2 cellular contexts compared by ENCODE assay signal in the genomic region with DNA sequence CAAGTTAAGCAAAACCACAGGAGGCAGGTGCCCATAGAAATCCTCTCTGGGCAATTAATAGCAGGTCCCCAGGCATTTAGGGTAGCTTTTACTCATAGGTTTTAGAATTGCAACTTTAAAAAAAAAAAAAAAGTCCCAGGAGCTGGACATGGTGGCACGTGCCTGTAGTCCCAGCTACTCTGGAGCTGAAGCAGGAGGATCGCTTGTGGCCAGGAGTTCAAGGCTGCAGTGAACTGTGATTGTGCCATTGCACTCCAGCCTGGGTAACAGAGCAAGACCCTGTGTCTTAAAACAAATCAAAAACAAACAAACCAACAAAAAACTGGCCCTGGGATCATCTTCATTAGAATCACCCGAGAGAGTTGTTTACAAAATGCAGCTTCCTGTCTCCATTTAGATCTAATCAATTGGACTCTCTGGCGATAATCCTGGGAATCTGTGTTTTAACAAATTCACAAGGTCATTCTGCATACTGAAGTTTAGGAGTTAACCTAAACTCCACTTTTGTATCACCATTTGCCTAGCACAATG.
A peak's percentile ranks its signal among the peaks of the same experiment; 100 is the strongest.
TF ChIP-seq lines count a peak whose summit lies in the region.

No MANE protein-coding gene starts in this region.

TF ChIP-seq in IMR-90, 13 proteins besides CTCF, POLR2A, EP300 and RAD21:
- TF ChIP-seq CHD1 (IDR thresholded peaks at IDR 0.05; ENCODE audit: low read depth, low read length): no peak
- TF ChIP-seq, protein P1, sequence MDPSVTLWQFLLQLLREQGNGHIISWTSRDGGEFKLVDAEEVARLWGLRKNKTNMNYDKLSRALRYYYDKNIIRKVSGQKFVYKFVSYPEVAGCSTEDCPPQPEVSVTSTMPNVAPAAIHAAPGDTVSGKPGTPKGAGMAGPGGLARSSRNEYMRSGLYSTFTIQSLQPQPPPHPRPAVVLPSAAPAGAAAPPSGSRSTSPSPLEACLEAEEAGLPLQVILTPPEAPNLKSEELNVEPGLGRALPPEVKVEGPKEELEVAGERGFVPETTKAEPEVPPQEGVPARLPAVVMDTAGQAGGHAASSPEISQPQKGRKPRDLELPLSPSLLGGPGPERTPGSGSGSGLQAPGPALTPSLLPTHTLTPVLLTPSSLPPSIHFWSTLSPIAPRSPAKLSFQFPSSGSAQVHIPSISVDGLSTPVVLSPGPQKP (IDR thresholded peaks at IDR 0.05; ENCODE audit: borderline replicate concordance, low read depth, low read length): no peak
- no peak for TF ChIP-seq MXI1 (IDR thresholded peaks at IDR 0.05; ENCODE audit: borderline replicate concordance, low read depth, low read length)
- TF ChIP-seq RFX5 (IDR thresholded peaks at IDR 0.05; ENCODE audit: low read depth, low read length): no peak
- TF ChIP-seq BHLHE40 (IDR thresholded peaks at IDR 0.05; ENCODE audit: low read depth, low read length): no peak
- no peak for TF ChIP-seq MAZ (IDR thresholded peaks at IDR 0.05; ENCODE audit: borderline replicate concordance, low read depth, low read length)
- no peak for TF ChIP-seq NFE2L2 (IDR thresholded peaks at IDR 0.05; ENCODE audit: low read depth, low read length)
- TF ChIP-seq CEBPB (IDR thresholded peaks at IDR 0.05; ENCODE audit: low read depth, low read length): no peak
- no peak for TF ChIP-seq RCOR1 (IDR thresholded peaks at IDR 0.05; ENCODE audit: insufficient replicate concordance, low read length)
- no peak for TF ChIP-seq SMC3 (IDR thresholded peaks at IDR 0.05; ENCODE audit: low read depth, low read length)
- TF ChIP-seq, protein P2, sequence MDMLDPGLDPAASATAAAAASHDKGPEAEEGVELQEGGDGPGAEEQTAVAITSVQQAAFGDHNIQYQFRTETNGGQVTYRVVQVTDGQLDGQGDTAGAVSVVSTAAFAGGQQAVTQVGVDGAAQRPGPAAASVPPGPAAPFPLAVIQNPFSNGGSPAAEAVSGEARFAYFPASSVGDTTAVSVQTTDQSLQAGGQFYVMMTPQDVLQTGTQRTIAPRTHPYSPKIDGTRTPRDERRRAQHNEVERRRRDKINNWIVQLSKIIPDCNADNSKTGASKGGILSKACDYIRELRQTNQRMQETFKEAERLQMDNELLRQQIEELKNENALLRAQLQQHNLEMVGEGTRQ (IDR thresholded peaks at IDR 0.05; ENCODE audit: low read depth, low read length): no peak
- TF ChIP-seq FOS (IDR thresholded peaks at IDR 0.05; ENCODE audit: low read depth, low read length): no peak
- no peak for TF ChIP-seq MAFK (IDR thresholded peaks at IDR 0.05; ENCODE audit: low read depth, low read length)

TF ChIP-seq in HepG2, 621 proteins besides CTCF, POLR2A, EP300 and RAD21 (continues in another document):
- TF ChIP-seq YEATS2 (CRISPR knock-in tag; IDR thresholded peaks at IDR 0.05; ENCODE audit: borderline replicate concordance) (no peak), ZNF143 (CRISPR knock-in tag; IDR thresholded peaks at IDR 0.05) (no peak), HNF4A (CRISPR knock-in tag; IDR thresholded peaks at IDR 0.05) (peak; percentile 44), ZNF552 (CRISPR knock-in tag; IDR thresholded peaks at IDR 0.05; ENCODE audit: borderline replicate concordance) (no peak), ZNF713 (CRISPR knock-in tag; IDR thresholded peaks at IDR 0.05) (no peak), ZNF652 (CRISPR knock-in tag; IDR thresholded peaks at IDR 0.05; ENCODE audit: borderline replicate concordance, low read depth) (peak; percentile 51; the same call in 1 of the 2 replicates), ZNF362 (CRISPR knock-in tag; IDR thresholded peaks at IDR 0.05; ENCODE audit: borderline replicate concordance) (peak; percentile 56; the same call in 1 of the 2 replicates), PAX8 (CRISPR knock-in tag; IDR thresholded peaks at IDR 0.05; ENCODE audit: borderline replicate concordance) (no peak), RAD51 (IDR thresholded peaks at IDR 0.05; ENCODE audit: borderline replicate concordance) (no peak), BHLHE40 (IDR thresholded peaks at IDR 0.05; ENCODE audit: low read length) (peak; percentile 76), ZNF224 (CRISPR knock-in tag; IDR thresholded peaks at IDR 0.05) (no peak), MYPOP (CRISPR knock-in tag; IDR thresholded peaks at IDR 0.05) (no peak), NCOA1 (CRISPR knock-in tag; IDR thresholded peaks at IDR 0.05) (no peak), KDM5A (IDR thresholded peaks at IDR 0.05; ENCODE audit: borderline replicate concordance, low read length) (no peak), SOX13 (IDR thresholded peaks at IDR 0.05) (no peak), SOX13 (CRISPR knock-in tag; conservative IDR thresholded peaks at IDR 0.05 in 1 of 2, IDR thresholded peaks at IDR 0.05 in 1 of 2) (no peak), EZH2 (conservative IDR thresholded peaks at IDR 0.05; ENCODE audit: low read depth, low read length) (no peak), ZNF720 (CRISPR knock-in tag; IDR thresholded peaks at IDR 0.05) (no peak), TBX3 (IDR thresholded peaks at IDR 0.05; ENCODE audit: borderline replicate concordance) (no peak), ZNF263 (CRISPR knock-in tag; IDR thresholded peaks at IDR 0.05) (no peak), ZNF317 (CRISPR knock-in tag; IDR thresholded peaks at IDR 0.05) (no peak), HHEX (CRISPR knock-in tag; IDR thresholded peaks at IDR 0.05) (no peak), TBP (CRISPR knock-in tag; IDR thresholded peaks at IDR 0.05) (no peak), RFXANK (CRISPR knock-in tag; IDR thresholded peaks at IDR 0.05) (no peak), ZNF382 (CRISPR knock-in tag; IDR thresholded peaks at IDR 0.05; ENCODE audit: borderline replicate concordance) (no peak), ZFP36L2 (CRISPR knock-in tag; IDR thresholded peaks at IDR 0.05) (no peak), ZNF839 (CRISPR knock-in tag; IDR thresholded peaks at IDR 0.05; ENCODE audit: borderline replicate concordance) (no peak), SMYD3 (CRISPR knock-in tag; IDR thresholded peaks at IDR 0.05) (no peak), NCOA2 (CRISPR knock-in tag; IDR thresholded peaks at IDR 0.05) (peak; percentile 25; the same call in 1 of the 2 replicates), KLF12 (CRISPR knock-in tag; IDR thresholded peaks at IDR 0.05; ENCODE audit: borderline replicate concordance) (no peak), HMGXB4 (CRISPR knock-in tag; IDR thresholded peaks at IDR 0.05; ENCODE audit: borderline replicate concordance in 1 of 2, low read depth in 1 of 2) (no peak), KDM5B (CRISPR knock-in tag; IDR thresholded peaks at IDR 0.05; ENCODE audit: borderline replicate concordance) (no peak), ZSCAN29 (CRISPR knock-in tag; conservative IDR thresholded peaks at IDR 0.05) (no peak), ZNF121 (CRISPR knock-in tag; IDR thresholded peaks at IDR 0.05) (peak; percentile 48; the same call in 1 of the 2 replicates)
- TF ChIP-seq, protein P3, sequence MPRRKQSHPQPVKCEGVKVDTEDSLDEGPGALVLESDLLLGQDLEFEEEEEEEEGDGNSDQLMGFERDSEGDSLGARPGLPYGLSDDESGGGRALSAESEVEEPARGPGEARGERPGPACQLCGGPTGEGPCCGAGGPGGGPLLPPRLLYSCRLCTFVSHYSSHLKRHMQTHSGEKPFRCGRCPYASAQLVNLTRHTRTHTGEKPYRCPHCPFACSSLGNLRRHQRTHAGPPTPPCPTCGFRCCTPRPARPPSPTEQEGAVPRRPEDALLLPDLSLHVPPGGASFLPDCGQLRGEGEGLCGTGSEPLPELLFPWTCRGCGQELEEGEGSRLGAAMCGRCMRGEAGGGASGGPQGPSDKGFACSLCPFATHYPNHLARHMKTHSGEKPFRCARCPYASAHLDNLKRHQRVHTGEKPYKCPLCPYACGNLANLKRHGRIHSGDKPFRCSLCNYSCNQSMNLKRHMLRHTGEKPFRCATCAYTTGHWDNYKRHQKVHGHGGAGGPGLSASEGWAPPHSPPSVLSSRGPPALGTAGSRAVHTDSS (CRISPR knock-in tag; conservative IDR thresholded peaks at IDR 0.05): no peak
- TF ChIP-seq, protein P4, sequence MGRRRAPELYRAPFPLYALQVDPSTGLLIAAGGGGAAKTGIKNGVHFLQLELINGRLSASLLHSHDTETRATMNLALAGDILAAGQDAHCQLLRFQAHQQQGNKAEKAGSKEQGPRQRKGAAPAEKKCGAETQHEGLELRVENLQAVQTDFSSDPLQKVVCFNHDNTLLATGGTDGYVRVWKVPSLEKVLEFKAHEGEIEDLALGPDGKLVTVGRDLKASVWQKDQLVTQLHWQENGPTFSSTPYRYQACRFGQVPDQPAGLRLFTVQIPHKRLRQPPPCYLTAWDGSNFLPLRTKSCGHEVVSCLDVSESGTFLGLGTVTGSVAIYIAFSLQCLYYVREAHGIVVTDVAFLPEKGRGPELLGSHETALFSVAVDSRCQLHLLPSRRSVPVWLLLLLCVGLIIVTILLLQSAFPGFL (CRISPR knock-in tag; IDR thresholded peaks at IDR 0.05): no peak
- TF ChIP-seq, protein P5, sequence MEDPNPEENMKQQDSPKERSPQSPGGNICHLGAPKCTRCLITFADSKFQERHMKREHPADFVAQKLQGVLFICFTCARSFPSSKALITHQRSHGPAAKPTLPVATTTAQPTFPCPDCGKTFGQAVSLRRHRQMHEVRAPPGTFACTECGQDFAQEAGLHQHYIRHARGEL (CRISPR knock-in tag; IDR thresholded peaks at IDR 0.05): no peak
- TF ChIP-seq, protein P6, sequence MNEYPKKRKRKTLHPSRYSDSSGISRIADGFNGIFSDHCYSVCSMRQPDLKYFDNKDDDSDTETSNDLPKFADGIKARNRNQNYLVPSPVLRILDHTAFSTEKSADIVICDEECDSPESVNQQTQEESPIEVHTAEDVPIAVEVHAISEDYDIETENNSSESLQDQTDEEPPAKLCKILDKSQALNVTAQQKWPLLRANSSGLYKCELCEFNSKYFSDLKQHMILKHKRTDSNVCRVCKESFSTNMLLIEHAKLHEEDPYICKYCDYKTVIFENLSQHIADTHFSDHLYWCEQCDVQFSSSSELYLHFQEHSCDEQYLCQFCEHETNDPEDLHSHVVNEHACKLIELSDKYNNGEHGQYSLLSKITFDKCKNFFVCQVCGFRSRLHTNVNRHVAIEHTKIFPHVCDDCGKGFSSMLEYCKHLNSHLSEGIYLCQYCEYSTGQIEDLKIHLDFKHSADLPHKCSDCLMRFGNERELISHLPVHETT (CRISPR knock-in tag; conservative IDR thresholded peaks at IDR 0.05): no peak
- TF ChIP-seq, protein P7, sequence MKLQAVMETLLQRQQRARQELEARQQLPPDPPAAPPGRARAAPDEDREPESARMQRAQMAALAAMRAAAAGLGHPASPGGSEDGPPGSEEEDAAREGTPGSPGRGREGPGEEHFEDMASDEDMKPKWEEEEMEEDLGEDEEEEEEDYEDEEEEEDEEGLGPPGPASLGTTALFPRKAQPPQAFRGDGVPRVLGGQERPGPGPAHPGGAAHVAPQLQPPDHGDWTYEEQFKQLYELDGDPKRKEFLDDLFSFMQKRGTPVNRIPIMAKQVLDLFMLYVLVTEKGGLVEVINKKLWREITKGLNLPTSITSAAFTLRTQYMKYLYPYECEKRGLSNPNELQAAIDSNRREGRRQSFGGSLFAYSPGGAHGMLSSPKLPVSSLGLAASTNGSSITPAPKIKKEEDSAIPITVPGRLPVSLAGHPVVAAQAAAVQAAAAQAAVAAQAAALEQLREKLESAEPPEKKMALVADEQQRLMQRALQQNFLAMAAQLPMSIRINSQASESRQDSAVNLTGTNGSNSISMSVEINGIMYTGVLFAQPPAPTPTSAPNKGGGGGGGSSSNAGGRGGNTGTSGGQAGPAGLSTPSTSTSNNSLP (IDR thresholded peaks at IDR 0.05; ENCODE audit: low read depth, low read length): peak; percentile 43; the same call in 1 of the 2 replicates
- TF ChIP-seq, protein P8, sequence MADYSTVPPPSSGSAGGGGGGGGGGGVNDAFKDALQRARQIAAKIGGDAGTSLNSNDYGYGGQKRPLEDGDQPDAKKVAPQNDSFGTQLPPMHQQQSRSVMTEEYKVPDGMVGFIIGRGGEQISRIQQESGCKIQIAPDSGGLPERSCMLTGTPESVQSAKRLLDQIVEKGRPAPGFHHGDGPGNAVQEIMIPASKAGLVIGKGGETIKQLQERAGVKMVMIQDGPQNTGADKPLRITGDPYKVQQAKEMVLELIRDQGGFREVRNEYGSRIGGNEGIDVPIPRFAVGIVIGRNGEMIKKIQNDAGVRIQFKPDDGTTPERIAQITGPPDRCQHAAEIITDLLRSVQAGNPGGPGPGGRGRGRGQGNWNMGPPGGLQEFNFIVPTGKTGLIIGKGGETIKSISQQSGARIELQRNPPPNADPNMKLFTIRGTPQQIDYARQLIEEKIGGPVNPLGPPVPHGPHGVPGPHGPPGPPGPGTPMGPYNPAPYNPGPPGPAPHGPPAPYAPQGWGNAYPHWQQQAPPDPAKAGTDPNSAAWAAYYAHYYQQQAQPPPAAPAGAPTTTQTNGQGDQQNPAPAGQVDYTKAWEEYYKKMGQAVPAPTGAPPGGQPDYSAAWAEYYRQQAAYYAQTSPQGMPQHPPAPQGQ (CRISPR knock-in tag; IDR thresholded peaks at IDR 0.05; ENCODE audit: borderline replicate concordance): no peak
